Comparison of ENCODE assay signal across 16 cellular contexts in the genomic region with DNA sequence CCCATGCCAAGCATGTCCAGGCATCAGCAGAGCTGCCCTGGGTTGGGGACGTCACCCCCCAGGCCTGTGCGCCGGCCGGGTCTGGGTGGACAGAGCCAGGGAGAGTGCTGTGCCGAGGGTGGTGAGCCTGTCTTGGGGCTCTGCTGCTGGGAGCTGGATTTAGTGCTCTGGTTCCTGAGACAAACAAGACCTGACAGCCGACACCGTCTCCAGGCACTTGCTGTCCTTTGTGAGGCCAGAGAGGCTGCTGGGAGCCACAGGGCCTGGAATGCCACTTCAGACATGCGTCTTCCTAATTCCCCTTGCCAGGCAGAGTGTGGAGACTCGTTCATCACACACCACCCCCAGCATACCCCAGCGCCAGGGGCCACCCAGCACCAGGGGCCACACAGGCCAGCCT.
"Had no signal": no experiment of that assay in that cellular context is flagged by ENCODE, and none has a peak within 500 bp of the region (broad histone marks: within the 10 kb centered on the region; RNA-seq: fewer than 3 reads in every experiment).

No MANE protein-coding gene starts in this region.

- H3K27me3 Mint-ChIP-seq: activated naive CD4-positive, alpha-beta T cell treated with anti-CD3 and anti-CD28 coated beads, Interleukin-2, amount 50 U/mL, for 24 hours; activated T-cell treated with anti-CD3 and anti-CD28 coated beads, Interleukin-2, amount 50 U/mL, for 24 hours; central memory CD8-positive, alpha-beta T cell had no signal

- H3K4me1 ChIP-seq: esophagus muscularis mucosa, uterus had no signal

- H3K27ac Mint-ChIP-seq: activated naive CD4-positive, alpha-beta T cell treated with anti-CD3 and anti-CD28 coated beads, Interleukin-2, amount 50 U/mL, for 24 hours; activated T-cell treated with anti-CD3 and anti-CD28 coated beads, Interleukin-2, amount 50 U/mL, for 24 hours; nephron progenitor cell had no signal

- H3K27me3 ChIP-seq: esophagus muscularis mucosa, ovary, tibial artery, uterus had no signal

- H3K9me3 Mint-ChIP-seq: activated naive CD4-positive, alpha-beta T cell treated with anti-CD3 and anti-CD28 coated beads, Interleukin-2, amount 50 U/mL, for 24 hours; activated T-cell treated with anti-CD3 and anti-CD28 coated beads, Interleukin-2, amount 50 U/mL, for 24 hours; central memory CD8-positive, alpha-beta T cell; nephron progenitor cell had no signal

- H3K27ac ChIP-seq: coronary artery, esophagus muscularis mucosa, left ventricle myocardium inferior, ovary, tibial artery, uterus had no signal

- H3K4me3 Mint-ChIP-seq: activated naive CD4-positive, alpha-beta T cell treated with anti-CD3 and anti-CD28 coated beads, Interleukin-2, amount 50 U/mL, for 24 hours; activated T-cell treated with anti-CD3 and anti-CD28 coated beads, Interleukin-2, amount 50 U/mL, for 24 hours; central memory CD8-positive, alpha-beta T cell; nephron progenitor cell had no signal

- H3K4me3 ChIP-seq: coronary artery, esophagus muscularis mucosa, left ventricle myocardium inferior, ovary, tibial artery, uterus had no signal

- H3K36me3 ChIP-seq: ovary, uterus had no signal

- H3K9me3 ChIP-seq: esophagus muscularis mucosa, left ventricle myocardium inferior, ovary, tibial artery, uterus had no signal

- DNase-seq: activated CD4-positive, CD25-positive, alpha-beta regulatory T cell treated with anti-CD3 and anti-CD28 coated beads, Interleukin-2, amount 50 U/mL, for 72 hours; activated effector memory CD4-positive, alpha-beta T cell treated with Interleukin-2 at 50 U/mL for 16 hours; activated T-cell treated with anti-CD3 and anti-CD28 coated beads, Interleukin-2, amount 50 U/mL, for 24 hours; hypothalamus; kidney; left ventricle myocardium inferior; nephron progenitor cell; ovary; stimulated activated naive CD4-positive, alpha-beta T cell; SW 1271; tibial artery; uterus had no signal
